8 cellular contexts compared by ENCODE assay signal in the genomic region with DNA sequence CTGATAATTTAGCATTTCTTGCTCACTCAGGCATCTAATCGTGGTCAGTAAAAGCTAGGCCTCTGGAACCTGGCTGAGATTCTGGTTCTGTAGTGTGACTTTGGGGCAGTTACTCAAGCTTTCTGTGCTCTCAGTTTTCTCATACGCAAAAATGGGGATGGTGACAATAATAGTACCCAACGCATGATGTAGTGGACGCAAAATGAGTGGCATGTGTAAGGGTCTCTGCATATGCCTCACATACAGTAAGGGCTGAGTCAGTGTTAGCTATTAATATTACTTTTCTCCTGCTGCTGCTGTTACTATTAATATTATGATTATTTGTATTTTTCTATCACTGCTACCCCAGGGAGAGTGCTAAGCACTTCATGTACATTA. TPM values are rescaled to one million over a fixed set of nuclear protein-coding genes. Genes with fewer than 3 reads are reported as not detected.
DNase-seq lines count a peak whose midpoint lies in the region; ATAC-seq and TF ChIP-seq lines count a peak whose summit lies in the region.

No MANE protein-coding gene starts in this region.

- H3K9me3 Mint-ChIP-seq in activated T-cell treated with anti-CD3 and anti-CD28 coated beads, Interleukin-2, amount 50 U/mL, for 72 hours: peaks cover 2 to 6% of the 10 kb centered on the region in 2 donors
- H3K9me3 Mint-ChIP-seq in activated naive CD8-positive, alpha-beta T cell (ENCODE audit: low read depth): peaks cover 8% of the 10 kb centered on the region
- peaks cover 11% of the 10 kb centered on the region for H3K9me3 Mint-ChIP-seq in type B pancreatic cell

- DNase-seq in activated T-cell treated with anti-CD3 and anti-CD28 coated beads, Interleukin-2, amount 50 U/mL, for 72 hours: no peak
- DNase-seq in activated T-cell treated with anti-CD3 and anti-CD28 coated beads for 4 hours: no peak
- DNase-seq in left kidney (ENCODE audit: low read depth, low spot score): peak; percentile 9
- DNase-seq in type B pancreatic cell (ENCODE audit: extremely low spot score, unreplicated experiment): peak; percentile 4
- no peak for DNase-seq in NCI-H446 (lab: John Stamatoyannopoulos, UW)

- H3K27ac Mint-ChIP-seq in activated T-cell treated with anti-CD3 and anti-CD28 coated beads, Interleukin-2, amount 50 U/mL, for 72 hours: peak overlapping the region; percentile 93
- H3K27ac Mint-ChIP-seq in activated naive CD8-positive, alpha-beta T cell: peak overlapping the region; percentile 93
- H3K27ac Mint-ChIP-seq in type B pancreatic cell: peak overlapping the region; percentile 93

- H3K27me3 Mint-ChIP-seq in activated T-cell treated with anti-CD3 and anti-CD28 coated beads, Interleukin-2, amount 50 U/mL, for 72 hours (ENCODE audit: low read depth): no peaks in the 10 kb centered on the region
- H3K27me3 Mint-ChIP-seq in activated naive CD8-positive, alpha-beta T cell: no peaks in the 10 kb centered on the region
- no peaks in the 10 kb centered on the region for H3K27me3 Mint-ChIP-seq in type B pancreatic cell

- peaks cover 25% of the 10 kb centered on the region for H3K4me1 Mint-ChIP-seq in activated T-cell treated with anti-CD3 and anti-CD28 coated beads, Interleukin-2, amount 50 U/mL, for 72 hours (ENCODE audit: low read depth)
- peaks cover 17% of the 10 kb centered on the region for H3K4me1 Mint-ChIP-seq in activated naive CD8-positive, alpha-beta T cell (ENCODE audit: low read depth)
- H3K4me1 Mint-ChIP-seq in type B pancreatic cell (ENCODE audit: unreplicated experiment): peaks cover 17% of the 10 kb centered on the region

- peaks cover 13 to 14% of the 10 kb centered on the region in 2 donors for H3K36me3 Mint-ChIP-seq in activated T-cell treated with anti-CD3 and anti-CD28 coated beads, Interleukin-2, amount 50 U/mL, for 72 hours (ENCODE audit: insufficient read depth in 2 of 2)
- H3K36me3 Mint-ChIP-seq in activated naive CD8-positive, alpha-beta T cell: no peaks in the 10 kb centered on the region
- H3K36me3 Mint-ChIP-seq in type B pancreatic cell: peaks cover 5% of the 10 kb centered on the region

- H3K4me3 Mint-ChIP-seq in activated T-cell treated with anti-CD3 and anti-CD28 coated beads, Interleukin-2, amount 50 U/mL, for 72 hours: peak overlapping the region; percentile 88
- H3K4me3 Mint-ChIP-seq in activated naive CD8-positive, alpha-beta T cell: peak overlapping the region; percentile 90
- peak overlapping the region; percentile 95 for H3K4me3 Mint-ChIP-seq in type B pancreatic cell

- ATAC-seq in activated T-cell treated with anti-CD3 and anti-CD28 coated beads, Interleukin-2, amount 50 U/mL, for 72 hours (replicated peaks in 1 of 2): peak in 1 of 2 donors; percentile 29
- ATAC-seq in GM19397 (IDR thresholded peaks at IDR 0.05; ENCODE audit: unreplicated experiment) (no peak), HG03025 (IDR thresholded peaks at IDR 0.05; ENCODE audit: low FRiP score, unreplicated experiment) (no peak)

- no peak for TF ChIP-seq CTCF in type B pancreatic cell (conservative IDR thresholded peaks at IDR 0.05)

RNA-seq across cellular contexts. Expression of a gene that starts 0.7 kb away (rescaled TPM):
- total RNA-seq in activated T-cell treated with anti-CD3 and anti-CD28 coated beads, Interleukin-2, amount 50 U/mL, for 72 hours: 10 to 100 TPM; 22.4 to 24.3 TPM
- 13.7 and 30.2 TPM in 2 replicates for total RNA-seq in type B pancreatic cell (ENCODE audit: low replicate concordance)

RNA-seq across cellular contexts. Expression of a gene that starts 17.5 kb away (rescaled TPM):
- total RNA-seq in activated T-cell treated with anti-CD3 and anti-CD28 coated beads, Interleukin-2, amount 50 U/mL, for 72 hours: 10 to 100 TPM; 25.5 to 26.5 TPM
- 68.9 and 94.5 TPM in 2 replicates for total RNA-seq in type B pancreatic cell (ENCODE audit: low replicate concordance)

Comparison
In these comparisons a context has a peak if more than half of its experiments do, and no peak if none do; other contexts are left out.
1. DNase-seq: peak in left kidney (single experiment) and type B pancreatic cell (single experiment); none in activated T-cell treated with anti-CD3 and anti-CD28 coated beads, Interleukin-2, amount 50 U/mL, for 72 hours (0 of 2), activated T-cell treated with anti-CD3 and anti-CD28 coated beads for 4 hours (single experiment) and NCI-H446 (0 of 2).
2. Peak in every context shown above with its lines, with median percentiles within 50 percentile points of each other: H3K27ac Mint-ChIP-seq and H3K4me3 Mint-ChIP-seq.